ENCODE assay signal across 24 cellular contexts in genomic region chr18:65035701-65036100, GRCh38.
"Had no signal": no experiment of that assay in that cellular context is flagged by ENCODE, and none has a peak within 500 bp of the region (broad histone marks: within the 10 kb centered on the region; RNA-seq: fewer than 3 reads in every experiment).

No MANE protein-coding gene starts in this region.

- H3K4me3 ChIP-seq: coronary artery, dorsolateral prefrontal cortex had no signal

- ATAC-seq: activated CD8-positive, alpha-beta T cell treated with anti-CD3 and anti-CD28 coated beads for 36 hours; activated T-cell treated with anti-CD3 and anti-CD28 coated beads, Interleukin-2, amount 50 U/mL, for 4 hours; activated T-helper 17 cell treated with anti-CD3 and anti-CD28 coated beads, Interleukin-2, amount 50 U/mL, for 72 hours; esophagus mucosa; T-helper 17 cell; WTC11 had no signal

- H3K36me3 ChIP-seq: brain microvascular endothelial cell had no signal

- DNase-seq: activated CD4-positive, alpha-beta T cell treated with anti-CD3 and anti-CD28 coated beads for 48 hours; activated CD4-positive, alpha-beta T cell treated with anti-CD3 and anti-CD28 coated beads, Interleukin-2, amount 50 U/mL, for 1 hour; activated CD4-positive, alpha-beta T cell treated with anti-CD3 and anti-CD28 coated beads, Interleukin-2, amount 50 U/mL, for 48 hours; activated CD8-positive, alpha-beta memory T cell treated with anti-CD3 and anti-CD28 coated beads for 24 hours; activated CD8-positive, alpha-beta T cell treated with anti-CD3 and anti-CD28 coated beads for 36 hours; activated effector memory CD4-positive, alpha-beta T cell treated with Interleukin-2 at 50 U/mL for 16 hours; activated gamma-delta T cell treated with Interleukin-2 at 50 U/mL for 16 hours; activated naive CD4-positive, alpha-beta T cell treated with anti-CD3 and anti-CD28 coated beads, Interleukin-2, amount 50 U/mL, for 16 hours; activated naive CD4-positive, alpha-beta T cell treated with Interleukin-2 at 50 U/mL for 16 hours; activated T-cell treated with anti-CD3 and anti-CD28 coated beads, Interleukin-2, amount 50 U/mL, for 4 hours; amniotic stem cell; anterior cingulate cortex; brain microvascular endothelial cell; dorsolateral prefrontal cortex; effector memory CD4-positive, alpha-beta T cell; endodermal cell; foreskin fibroblast; head of caudate nucleus; T-helper 17 cell had no signal

- H3K27me3 ChIP-seq: brain microvascular endothelial cell, dorsolateral prefrontal cortex had no signal

- H3K27ac ChIP-seq: brain microvascular endothelial cell, coronary artery, dorsolateral prefrontal cortex, VCaP had no signal
